Comparison of ENCODE assay signal across 8 cellular contexts in the genomic region with DNA sequence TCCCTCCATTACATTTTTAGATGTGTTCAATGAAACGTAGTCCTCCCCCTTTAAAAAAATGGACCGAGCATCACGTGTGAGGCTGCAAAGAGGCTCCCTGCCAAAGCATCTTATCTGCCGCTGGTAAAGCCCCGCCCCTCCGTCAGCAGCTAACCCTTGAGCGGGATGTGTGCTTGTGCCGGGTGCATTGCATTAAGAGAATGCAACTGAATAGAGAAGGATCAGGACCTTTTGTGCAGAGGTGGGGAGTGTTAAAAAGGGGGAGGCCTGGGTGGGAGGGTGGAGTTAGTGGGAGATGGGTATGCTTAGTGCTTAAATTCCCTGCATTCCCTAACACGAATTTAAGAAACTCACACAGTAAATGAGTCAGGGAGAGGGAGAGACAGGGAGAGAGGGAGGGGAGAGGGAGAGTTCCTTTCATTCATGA.
A peak's percentile ranks its signal among the peaks of the same experiment; 100 is the strongest.
DNase-seq lines count a peak whose midpoint lies in the region; ATAC-seq, FAIRE-seq and TF ChIP-seq lines count a peak whose summit lies in the region.

No MANE protein-coding gene starts in this region.

- no peak for TF ChIP-seq CTCF in BE2C (IDR thresholded peaks at IDR 0.05; ENCODE audit: low read depth, low read length)
- TF ChIP-seq CTCF in OCI-LY7 (conservative IDR thresholded peaks at IDR 0.05; ENCODE audit: low read length): no peak
- no peak for TF ChIP-seq CTCF in osteocyte (IDR thresholded peaks at IDR 0.05)
- TF ChIP-seq CTCF in upper lobe of right lung (IDR thresholded peaks at IDR 0.05): no peak

- H3K4me1 ChIP-seq in BE2C (no peaks in the 10 kb centered on the region), OCI-LY7 (ENCODE audit: insufficient read depth, low read length, poor library complexity, severe bottlenecking) (peaks cover 59% of the 10 kb centered on the region), upper lobe of right lung (no peaks in the 10 kb centered on the region)

- BruUV-seq in OCI-LY7 (replicated peaks; lab: Mats Ljungman, UMichigan): no TSS peak

- H3K9me3 ChIP-seq in BE2C: no peaks in the 10 kb centered on the region
- H3K9me3 ChIP-seq in OCI-LY7 (ENCODE audit: low read length): no peaks in the 10 kb centered on the region
- no peaks in the 10 kb centered on the region for H3K9me3 ChIP-seq in upper lobe of right lung

- H3K36me3 ChIP-seq in BE2C: no peaks in the 10 kb centered on the region
- no peaks in the 10 kb centered on the region for H3K36me3 ChIP-seq in OCI-LY7 (ENCODE audit: insufficient read depth, low read length)
- no peaks in the 10 kb centered on the region for H3K36me3 ChIP-seq in upper lobe of right lung

- peak overlapping the region; percentile 41; the same call in 1 of the 2 replicates for H2AFZ ChIP-seq in OCI-LY7 (ENCODE audit: low read length)

- H3K4me2 ChIP-seq in OCI-LY7 (ENCODE audit: low read length): peak overlapping the region; percentile 78

- no peaks in the 10 kb centered on the region for H3K79me2 ChIP-seq in OCI-LY7 (ENCODE audit: insufficient read depth, low read depth, low read length)

- H3K4me3 ChIP-seq in BE2C (ENCODE audit: low read depth, low read length) (0 out of 2 replicates have a peak overlapping the region, but pooled peaks have one; percentile 0), OCI-LY7 (ENCODE audit: low read depth, low read length, poor library complexity, severe bottlenecking) (peak overlapping the region; percentile 43), upper lobe of right lung (no peak overlapping the region)

- no peaks in the 10 kb centered on the region for H3K27me3 Mint-ChIP-seq in activated T-helper 1 cell treated with anti-CD3 and anti-CD28 coated beads, Interleukin-12 subunit alpha, Interleukin-12 subunit beta, Interleukin-2, Interleukin-4 antibody, amounts not matched to agents 30 ng/mL and 10 ng/mL and 1 ng/mL, durations not matched to agents 14 hours and 24 hours and 36 hours (ENCODE audit: insufficient read depth)
- H3K27me3 Mint-ChIP-seq in osteocyte (ENCODE audit: unreplicated experiment): no peaks in the 10 kb centered on the region

- H3K27me3 ChIP-seq in BE2C (no peaks in the 10 kb centered on the region), upper lobe of right lung (no peaks in the 10 kb centered on the region)

- ATAC-seq in HG03520 (IDR thresholded peaks at IDR 0.05; ENCODE audit: unreplicated experiment) (peak; percentile 72), upper lobe of right lung (peak; percentile 80)

- POLR2A ChIA-PET in OCI-LY7 (lab: Charles Lee): interaction anchor here (1.1 kb wide), 1 partner anchor 52 kb away, joined by 3 read pairs; no protein-coding TSS in a partner anchor

- peak; percentile 97 for FAIRE-seq in GM19239 (lab: Jason Lieb, UNC)

- intact Hi-C loops in OCI-LY7 (cut with micrococcal nuclease; ENCODE audit: unreplicated experiment): no loop called here
- intact Hi-C loops in activated T-helper 1 cell treated with anti-CD3 and anti-CD28 coated beads, Interleukin-12 subunit alpha, Interleukin-12 subunit beta, Interleukin-2, Interleukin-4 antibody, amounts not matched to agents 30 ng/mL and 10 ng/mL and 1 ng/mL, durations not matched to agents 14 hours and 24 hours and 36 hours (cut with micrococcal nuclease): loop anchor here (5.0 kb wide), 1 partner anchor 64 kb away; a partner anchor contains a TSS
- intact Hi-C loops in upper lobe of right lung (cut with DNase I): no loop called here

- no peaks in the 10 kb centered on the region for H4K20me1 ChIP-seq in OCI-LY7 (ENCODE audit: insufficient read depth, low read length)

- peak overlapping the region; percentile 49 for H3K4me3 Mint-ChIP-seq in activated T-helper 1 cell treated with anti-CD3 and anti-CD28 coated beads, Interleukin-12 subunit alpha, Interleukin-12 subunit beta, Interleukin-2, Interleukin-4 antibody, amounts not matched to agents 30 ng/mL and 10 ng/mL and 1 ng/mL, durations not matched to agents 14 hours and 24 hours and 36 hours
- peak overlapping the region; percentile 27 for H3K4me3 Mint-ChIP-seq in osteocyte (ENCODE audit: unreplicated experiment)

- H3K4me1 Mint-ChIP-seq in activated T-helper 1 cell treated with anti-CD3 and anti-CD28 coated beads, Interleukin-12 subunit alpha, Interleukin-12 subunit beta, Interleukin-2, Interleukin-4 antibody, amounts not matched to agents 30 ng/mL and 10 ng/mL and 1 ng/mL, durations not matched to agents 14 hours and 24 hours and 36 hours (ENCODE audit: low read depth): peaks cover 26% of the 10 kb centered on the region
- H3K4me1 Mint-ChIP-seq in osteocyte (ENCODE audit: unreplicated experiment): peaks cover 54% of the 10 kb centered on the region

- H3K36me3 Mint-ChIP-seq in activated T-helper 1 cell treated with anti-CD3 and anti-CD28 coated beads, Interleukin-12 subunit alpha, Interleukin-12 subunit beta, Interleukin-2, Interleukin-4 antibody, amounts not matched to agents 30 ng/mL and 10 ng/mL and 1 ng/mL, durations not matched to agents 14 hours and 24 hours and 36 hours (ENCODE audit: low read depth): no peaks in the 10 kb centered on the region
- no peaks in the 10 kb centered on the region for H3K36me3 Mint-ChIP-seq in osteocyte (ENCODE audit: unreplicated experiment)

- no peaks in the 10 kb centered on the region for H3K9me2 ChIP-seq in OCI-LY7 (ENCODE audit: insufficient read depth, low read length)

- H3K27ac Mint-ChIP-seq in activated T-helper 1 cell treated with anti-CD3 and anti-CD28 coated beads, Interleukin-12 subunit alpha, Interleukin-12 subunit beta, Interleukin-2, Interleukin-4 antibody, amounts not matched to agents 30 ng/mL and 10 ng/mL and 1 ng/mL, durations not matched to agents 14 hours and 24 hours and 36 hours: peak overlapping the region; percentile 40
- H3K27ac Mint-ChIP-seq in osteocyte (ENCODE audit: unreplicated experiment): peak overlapping the region; percentile 45

- H3K9me3 Mint-ChIP-seq in activated T-helper 1 cell treated with anti-CD3 and anti-CD28 coated beads, Interleukin-12 subunit alpha, Interleukin-12 subunit beta, Interleukin-2, Interleukin-4 antibody, amounts not matched to agents 30 ng/mL and 10 ng/mL and 1 ng/mL, durations not matched to agents 14 hours and 24 hours and 36 hours: no peaks in the 10 kb centered on the region
- H3K9me3 Mint-ChIP-seq in osteocyte (ENCODE audit: unreplicated experiment): no peaks in the 10 kb centered on the region

- CTCF ChIA-PET in OCI-LY7 (lab: Charles Lee; ENCODE audit: unreplicated experiment): no interaction called here

- DNase-seq in BE2C (peak; percentile 79), GM19239 (ENCODE audit: insufficient read length, low spot score) (peak; percentile 28), OCI-LY7 (ENCODE audit: low spot score) (peak; percentile 73), foreskin melanocyte (peak; percentile 68), osteocyte (ENCODE audit: extremely low spot score, unreplicated experiment) (no peak), upper lobe of right lung (peak; percentile 66)
- peak; percentile 45 for DNase-seq in activated T-helper 1 cell treated with anti-CD3 and anti-CD28 coated beads, Interleukin-12 subunit alpha, Interleukin-12 subunit beta, Interleukin-2, Interleukin-4 antibody, amounts not matched to agents 30 ng/mL and 10 ng/mL and 1 ng/mL, durations not matched to agents 14 hours and 24 hours and 36 hours (ENCODE audit: low spot score)

- H3K27ac ChIP-seq in OCI-LY7 (ENCODE audit: low read depth, low read length, poor library complexity, severe bottlenecking) (peak overlapping the region; percentile 33), upper lobe of right lung (no peak overlapping the region)
